Comparison of ENCODE assay signal across 8 cellular contexts in genomic region chr17:37047631-37048104, GRCh38.
A peak's percentile ranks its signal among the peaks of the same experiment; 100 is the strongest.
DNase-seq lines count a peak whose midpoint lies in the region; ATAC-seq, FAIRE-seq and TF ChIP-seq lines count a peak whose summit lies in the region.

No MANE protein-coding gene starts in this region.

- no peaks in the 10 kb centered on the region for H3K9me3 ChIP-seq in CD8-positive, alpha-beta T cell (ENCODE audit: low read length)

- TF ChIP-seq CTCF in CD8-positive, alpha-beta T cell (IDR thresholded peaks at IDR 0.05) = peak; percentile 68

- no peaks in the 10 kb centered on the region for H3K27me3 Mint-ChIP-seq in CD8-positive, alpha-beta T cell (ENCODE audit: low read depth)
- no peaks in the 10 kb centered on the region for H3K27me3 Mint-ChIP-seq in effector memory CD8-positive, alpha-beta T cell
- H3K27me3 Mint-ChIP-seq in memory B cell = no peaks in the 10 kb centered on the region

- H3K27ac ChIP-seq in CD8-positive, alpha-beta T cell (ENCODE audit: low read depth, low read length) = no peak overlapping the region

- CTCF ChIA-PET in CD8-positive, alpha-beta T cell (lab: Charles Lee) = interaction anchor here (0.6 to 7.8 kb wide), 49 partner anchors 9 to 1577 kb away, joined by 3 to 127 read pairs (median 3); partner anchors contain the start of gene MRM1

- POLR2A ChIA-PET in CD8-positive, alpha-beta T cell (lab: Charles Lee) = interaction anchor here (1.0 to 1.4 kb wide), 2 partner anchors 9 to 418 kb away, joined by 3 to 6 read pairs; no protein-coding TSS in a partner anchor

- H3K4me3 ChIP-seq in CD8-positive, alpha-beta T cell (ENCODE audit: low read depth, low read length) = no peak overlapping the region

- peak overlapping the region; percentile 71 for H3K27ac Mint-ChIP-seq in CD8-positive, alpha-beta T cell
- peak overlapping the region; percentile 73 to 78 for H3K27ac Mint-ChIP-seq in effector memory CD8-positive, alpha-beta T cell
- peak overlapping the region; percentile 6 for H3K27ac Mint-ChIP-seq in memory B cell

- H3K4me1 Mint-ChIP-seq in CD8-positive, alpha-beta T cell (ENCODE audit: low read depth) = peaks cover 12% of the 10 kb centered on the region
- H3K4me1 Mint-ChIP-seq in effector memory CD8-positive, alpha-beta T cell (ENCODE audit: low read depth in 2 of 2) = peaks cover 12% of the 10 kb centered on the region in 2 donors
- H3K4me1 Mint-ChIP-seq in memory B cell = peaks cover 20% of the 10 kb centered on the region

- FAIRE-seq in HTR-8/SVneo (lab: Jason Lieb, UNC) = no peak

- H3K27me3 ChIP-seq in CD8-positive, alpha-beta T cell (ENCODE audit: insufficient read depth, low read length) = no peaks in the 10 kb centered on the region

- peak; percentile 90 for ATAC-seq in CD8-positive, alpha-beta T cell
- ATAC-seq in effector memory CD8-positive, alpha-beta T cell (replicated peaks) = peak; percentile 95
- ATAC-seq in memory B cell (ENCODE audit: low read depth) = peak; percentile 85
- ATAC-seq in HG03520 (IDR thresholded peaks at IDR 0.05; ENCODE audit: unreplicated experiment) = no peak

- intact Hi-C loops in CD8-positive, alpha-beta T cell (cut with DNase I, micrococcal nuclease) = loop anchor here (1.0 to 5.0 kb wide), 5 partner anchors 290 to 444 kb away; no protein-coding TSS in a partner anchor

- DNase-seq in CD8-positive, alpha-beta T cell = peak; percentile 59 to 87 (median 81)
- DNase-seq in HTR-8/SVneo (ENCODE audit: insufficient read length, low spot score) = peak; percentile 86
- peak; percentile 21 to 58 for DNase-seq in NOMO-1 (lab: John Stamatoyannopoulos, UW; ENCODE audit: unreplicated experiment in 2 of 2)
- peak; percentile 89 for DNase-seq in activated CD8-positive, alpha-beta memory T cell treated with anti-CD3 and anti-CD28 coated beads for 24 hours
- peak; percentile 66 to 78 (median 73) for DNase-seq in effector memory CD8-positive, alpha-beta T cell
- DNase-seq in memory B cell (ENCODE audit: low spot score in 2 of 2) = peak; percentile 66 to 69
- DNase-seq in stimulated activated CD8-positive, alpha-beta memory T cell treated with anti-CD3 and anti-CD28 coated beads, Interleukin-15, amount 100 ng/mL, for 4 hours (ENCODE audit: low read depth in 2 of 2) = peak; percentile 52 to 63

- H3K36me3 Mint-ChIP-seq in CD8-positive, alpha-beta T cell = peaks cover 48% of the 10 kb centered on the region
- H3K36me3 Mint-ChIP-seq in effector memory CD8-positive, alpha-beta T cell (ENCODE audit: insufficient read depth) = peaks cover 22% of the 10 kb centered on the region
- peaks cover 18% of the 10 kb centered on the region for H3K36me3 Mint-ChIP-seq in memory B cell

- no peak overlapping the region for H3K4me3 Mint-ChIP-seq in CD8-positive, alpha-beta T cell
- H3K4me3 Mint-ChIP-seq in effector memory CD8-positive, alpha-beta T cell = peak overlapping the region in 1 of 2 donors; percentile 18
- no peak overlapping the region for H3K4me3 Mint-ChIP-seq in memory B cell

- peaks cover 12% of the 10 kb centered on the region for H3K36me3 ChIP-seq in CD8-positive, alpha-beta T cell (ENCODE audit: insufficient read depth, low read length)

- no peaks in the 10 kb centered on the region for H3K4me1 ChIP-seq in CD8-positive, alpha-beta T cell (ENCODE audit: insufficient read depth, low read length)

- H3K9me3 Mint-ChIP-seq in CD8-positive, alpha-beta T cell = no peaks in the 10 kb centered on the region
- no peaks in the 10 kb centered on the region for H3K9me3 Mint-ChIP-seq in effector memory CD8-positive, alpha-beta T cell
- H3K9me3 Mint-ChIP-seq in memory B cell = no peaks in the 10 kb centered on the region

Comparison
In these comparisons a context has a peak if more than half of its experiments do, and no peak if none do; other contexts are left out.
1. H3K27ac Mint-ChIP-seq: peak in every context shown above with its lines; median percentile 76 in effector memory CD8-positive, alpha-beta T cell; 71 in CD8-positive, alpha-beta T cell; 6 in memory B cell.